Comparison of ENCODE assay signal across 8 cellular contexts in the genomic region with DNA sequence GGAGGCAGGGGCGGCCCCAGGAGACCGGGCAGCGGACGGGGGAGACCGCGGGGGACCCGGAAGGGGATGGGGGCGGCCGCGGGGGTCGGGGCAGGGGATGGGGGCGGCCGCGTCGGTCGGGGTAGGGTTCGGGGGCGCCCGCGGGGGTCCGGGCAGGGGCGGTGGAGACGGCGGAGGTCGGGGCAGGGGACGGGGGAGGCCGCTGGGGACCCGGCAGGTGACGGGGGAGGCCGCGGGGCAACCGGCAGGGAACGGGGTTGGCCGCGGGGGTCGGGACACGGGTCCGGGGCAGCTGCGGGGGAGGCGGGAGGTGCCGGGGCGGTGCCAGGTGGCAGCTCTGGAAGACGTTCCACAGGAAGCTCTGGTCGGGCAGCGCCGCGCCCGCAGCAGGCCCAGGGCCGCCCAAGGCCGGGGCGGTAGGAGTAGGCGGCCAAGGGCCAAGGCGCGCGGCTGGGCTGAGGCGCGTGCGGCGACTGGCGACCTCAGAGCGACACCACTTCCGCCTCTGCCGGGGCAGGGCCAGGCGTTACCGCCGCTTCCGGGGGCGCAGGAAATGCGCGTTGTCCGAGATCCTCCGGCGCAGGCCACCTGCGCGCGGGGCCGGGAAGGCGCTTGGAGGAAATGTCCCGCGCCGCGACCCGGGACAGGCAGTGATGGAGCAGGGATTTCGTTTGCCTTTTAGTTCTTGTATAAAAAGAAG. TPM values are rescaled to one million over a fixed set of nuclear protein-coding genes. Genes with fewer than 3 reads are reported as not detected.
A peak's percentile ranks its signal among the peaks of the same experiment; 100 is the strongest.
DNase-seq lines count a peak whose midpoint lies in the region; ATAC-seq and TF ChIP-seq lines count a peak whose summit lies in the region.
"Not testable (repeated sequence)": the region's sequence is repeated elsewhere in the genome, so short reads cannot be mapped to it uniquely, and the experiment has no call there.

No MANE protein-coding gene starts in this region.

- H3K36me3 ChIP-seq in fibroblast of lung (ENCODE audit: control insufficient read depth, insufficient read depth, low read length); mesendoderm (ENCODE audit: control insufficient read depth, insufficient read depth, low read length): not testable (repeated sequence)

- H3K23ac ChIP-seq in mesendoderm (ENCODE audit: low read length), result not testable (repeated sequence)

- not testable (repeated sequence) for H3K4ac ChIP-seq in mesendoderm (ENCODE audit: low read depth, low read length)

- H4K5ac ChIP-seq in mesendoderm (ENCODE audit: low read length), result not testable (repeated sequence)

- H3K27ac ChIP-seq in C4-2B, result peak overlapping the region; percentile 70
- H3K27ac ChIP-seq in fibroblast of lung (ENCODE audit: insufficient read depth, low read length); mesendoderm (ENCODE audit: low read depth, low read length): not testable (repeated sequence)

- WGBS in mesendoderm (ENCODE audit: extremely low coverage, insufficient coverage, low lambda C conversion rate), result no CpG with 5 or more reads among the region's 84 CpGs

- H3K9me3 ChIP-seq in fibroblast of lung (ENCODE audit: control insufficient read depth, insufficient read depth, low read depth, low read length), result not testable (repeated sequence)

- H4K8ac ChIP-seq in mesendoderm (ENCODE audit: low read depth, low read length), result not testable (repeated sequence)

- H3K18ac ChIP-seq in mesendoderm (ENCODE audit: low read length), result not testable (repeated sequence)

- not testable (repeated sequence) for H3K4me1 ChIP-seq in fibroblast of lung (ENCODE audit: control insufficient read depth, extremely low read depth, insufficient read depth, low read length); mesendoderm (ENCODE audit: control insufficient read depth, low read depth, low read length)

- H3K56ac ChIP-seq in mesendoderm (ENCODE audit: low read length), result not testable (repeated sequence)

- TF ChIP-seq CTCF in C4-2B (conservative IDR thresholded peaks at IDR 0.05); fibroblast of lung (conservative IDR thresholded peaks at IDR 0.05 in 1 of 2, IDR thresholded peaks at IDR 0.05 in 1 of 2; ENCODE audit: low read depth in 1 of 2, low read length in 2 of 2): not testable (repeated sequence)

- H2BK120ac ChIP-seq in mesendoderm (ENCODE audit: low read depth, low read length), result not testable (repeated sequence)

- H3K79me2 ChIP-seq in fibroblast of lung (ENCODE audit: control insufficient read depth, insufficient read depth, low read length); mesendoderm (ENCODE audit: control insufficient read depth, insufficient read depth, low read length): not testable (repeated sequence)

- not testable (repeated sequence) for H4K20me1 ChIP-seq in fibroblast of lung (ENCODE audit: control insufficient read depth, extremely low read depth, insufficient read depth, low read length)

- not testable (repeated sequence) for H2BK15ac ChIP-seq in mesendoderm (replicated peaks; ENCODE audit: low read depth)

- H3K4me3 ChIP-seq in fibroblast of lung (replicated peaks in 1 of 4; ENCODE audit: control extremely low read depth in 1 of 4, insufficient read depth in 1 of 4, low read depth in 3 of 4, low read length in 4 of 4), result peak overlapping the region in 2 of 4 experiments; percentile 54 to 55
- H3K4me3 ChIP-seq in mesendoderm (ENCODE audit: low read length), result not testable (repeated sequence)

- not testable (repeated sequence) for H3K4me2 ChIP-seq in fibroblast of lung (ENCODE audit: extremely low read depth, insufficient read depth, low read length); mesendoderm (ENCODE audit: low read length)

- H3K79me1 ChIP-seq in mesendoderm (ENCODE audit: low read length), result not testable (repeated sequence)

- peak; percentile 99 for ATAC-seq in GM19324 (IDR thresholded peaks at IDR 0.05; ENCODE audit: low FRiP score, unreplicated experiment)
- ATAC-seq in HG03095 (IDR thresholded peaks at IDR 0.05; ENCODE audit: unreplicated experiment), result peak; percentile 90

- DNase-seq in RPMI8226 (peak; percentile 91), fibroblast of lung (ENCODE audit: low read depth in 2 of 2) (peak; percentile 53 to 67), mesendoderm (peak; percentile 80)
- DNase-seq in activated T-helper 9 cell treated with anti-CD3 and anti-CD28 coated beads, Interleukin-2, amount 50 U/mL, for 16 hours (ENCODE audit: low read depth), result peak; percentile 64
- peak; percentile 61 to 78 for DNase-seq in stimulated activated CD4-positive, alpha-beta T cell treated with anti-CD3 and anti-CD28 coated beads, Interleukin-4, amount 100 ng/mL, for 48 hours (ENCODE audit: low read depth in 2 of 2)

- H3K27me3 ChIP-seq in fibroblast of lung (ENCODE audit: control insufficient read depth, insufficient read depth, low read length); mesendoderm (ENCODE audit: insufficient read depth, low read length, poor library complexity): not testable (repeated sequence)

- not testable (repeated sequence) for H2AFZ ChIP-seq in fibroblast of lung (ENCODE audit: low read length)

- H3K9ac ChIP-seq in fibroblast of lung (ENCODE audit: insufficient read depth, low read length), result peak overlapping the region; percentile 23
- not testable (repeated sequence) for H3K9ac ChIP-seq in mesendoderm (ENCODE audit: low read length)

- not testable (repeated sequence) for H2BK5ac ChIP-seq in mesendoderm (ENCODE audit: low read length)

- not testable (repeated sequence) for H2AK5ac ChIP-seq in mesendoderm (ENCODE audit: low read length)

RNA-seq across cellular contexts. Expression of a gene that starts 45.9 kb away (rescaled TPM):
- total RNA-seq in fibroblast of lung, result 6.9 and 10.7 TPM in 2 replicates
- 2.5 and 3.6 TPM in 2 replicates for polyA plus RNA-seq in fibroblast of lung
- polyA plus RNA-seq in fibroblast of lung (2012), result 8.7 and 14.0 TPM in 2 replicates
- polyA minus RNA-seq in fibroblast of lung (ENCODE audit: low replicate concordance), result 9.1 and 33.3 TPM in 2 replicates
- 10.7 TPM for polyA plus RNA-seq in mesendoderm (2013, experiment 1 of 2)
- polyA plus RNA-seq in mesendoderm (2013, experiment 2 of 2), result 10.4 TPM
